13 cellular contexts compared by ENCODE assay signal in genomic region chr1:109438798-109439297, GRCh38. TPM values are rescaled to one million over a fixed set of nuclear protein-coding genes. Genes with fewer than 3 reads are reported as not detected.
A peak's percentile ranks its signal among the peaks of the same experiment; 100 is the strongest.
DNase-seq lines count a peak whose midpoint lies in the region; ATAC-seq and TF ChIP-seq lines count a peak whose summit lies in the region.
"Had no signal": no experiment of that assay in that cellular context is flagged by ENCODE, and none has a peak within 500 bp of the region (broad histone marks: within the 10 kb centered on the region; RNA-seq: fewer than 3 reads in every experiment).

No MANE protein-coding gene starts in this region.

- peak overlapping the region in 6 of 12 donors; percentile 24 to 61 (median 51) for H3K27ac ChIP-seq in heart left ventricle

- no peak for TF ChIP-seq POLR2A in heart left ventricle (IDR thresholded peaks at IDR 0.05)

- no peaks in the 10 kb centered on the region for H3K36me3 Mint-ChIP-seq in activated T-helper 2 cell treated with anti-CD3 and anti-CD28 coated beads, Interferon-gamma antibody, Interleukin-2, Interleukin-4, amounts not matched to agents 10 μg/mL and 5 μg/mL and 100 μg/mL, durations not matched to agents 14 hours and 24 hours and 36 hours (ENCODE audit: low read depth)
- H3K36me3 Mint-ChIP-seq: CD4-positive, CD25-positive, alpha-beta regulatory T cell had no signal

- WGBS in heart left ventricle, 4 donors, result 63 to 72% (median 68%) methylated on average over 3 of the region's 3 CpGs

- H3K27me3 ChIP-seq in heart left ventricle, result peaks cover 0 to 16% (median 0%) of the 10 kb centered on the region in 9 donors

- DNase-seq in heart left ventricle, result peak in 4 of 5 donors; percentile 30 to 49 (median 36)
- no peak for DNase-seq in cardiac septum (ENCODE audit: low spot score)
- DNase-seq in fibroblast of peridontal ligament (ENCODE audit: extremely low read depth), result peak; percentile 94
- DNase-seq in stimulated activated naive CD8-positive, alpha-beta T cell treated with anti-CD3 and anti-CD28 coated beads, Interleukin-15, amount 100 ng/mL, for 72 hours, result no peak
- DNase-seq in NCI-H1092 treated with DMSO at 0.1 percent for 48 hours (lab: John Stamatoyannopoulos, UW), result no peak
- no peak for DNase-seq in stimulated activated naive CD4-positive, alpha-beta T cell (lab: John Stamatoyannopoulos, UW)
- DNase-seq in activated T-helper 2 cell treated with anti-CD3 and anti-CD28 coated beads, Interferon-gamma antibody, Interleukin-2, Interleukin-4, amounts not matched to agents 10 μg/mL and 5 μg/mL and 100 μg/mL, durations not matched to agents 14 hours and 24 hours and 36 hours (ENCODE audit: low spot score), result no peak
- DNase-seq: midbrain; NCI-H524; stimulated activated CD4-positive, alpha-beta T cell treated with anti-CD3 and anti-CD28 coated beads, Interleukin-4, amount 100 ng/mL, for 4 hours had no signal

- no peaks in the 10 kb centered on the region for H3K4me1 Mint-ChIP-seq in stimulated activated naive CD8-positive, alpha-beta T cell treated with anti-CD3 and anti-CD28 coated beads, Interleukin-15, amount 100 ng/mL, for 72 hours
- H3K4me1 Mint-ChIP-seq in activated T-helper 2 cell treated with anti-CD3 and anti-CD28 coated beads, Interferon-gamma antibody, Interleukin-2, Interleukin-4, amounts not matched to agents 10 μg/mL and 5 μg/mL and 100 μg/mL, durations not matched to agents 14 hours and 24 hours and 36 hours (ENCODE audit: low read depth), result no peaks in the 10 kb centered on the region
- H3K4me1 Mint-ChIP-seq: CD4-positive, CD25-positive, alpha-beta regulatory T cell had no signal

- intact Hi-C loops in heart left ventricle (cut with DNase I) (no loop called here), cardiac septum (cut with DNase I) (no loop called here)
- intact Hi-C loops in activated T-helper 2 cell treated with anti-CD3 and anti-CD28 coated beads, Interferon-gamma antibody, Interleukin-2, Interleukin-4, amounts not matched to agents 10 μg/mL and 5 μg/mL and 100 μg/mL, durations not matched to agents 14 hours and 24 hours and 36 hours (cut with micrococcal nuclease), result no loop called here

- H3K27ac Mint-ChIP-seq in stimulated activated naive CD8-positive, alpha-beta T cell treated with anti-CD3 and anti-CD28 coated beads, Interleukin-15, amount 100 ng/mL, for 72 hours, result no peak overlapping the region
- no peak overlapping the region for H3K27ac Mint-ChIP-seq in activated T-helper 2 cell treated with anti-CD3 and anti-CD28 coated beads, Interferon-gamma antibody, Interleukin-2, Interleukin-4, amounts not matched to agents 10 μg/mL and 5 μg/mL and 100 μg/mL, durations not matched to agents 14 hours and 24 hours and 36 hours
- H3K27ac Mint-ChIP-seq: CD4-positive, CD25-positive, alpha-beta regulatory T cell; dendritic cell treated with granulocyte-macrophage colony-stimulating factor and Interleukin-4, amounts not matched to agents 40 ng/mL and 50 ng/mL, for 4 days had no signal

- no peaks in the 10 kb centered on the region for H3K9me3 ChIP-seq in heart left ventricle

- no peaks in the 10 kb centered on the region for H3K9me3 Mint-ChIP-seq in stimulated activated naive CD8-positive, alpha-beta T cell treated with anti-CD3 and anti-CD28 coated beads, Interleukin-15, amount 100 ng/mL, for 72 hours
- no peaks in the 10 kb centered on the region for H3K9me3 Mint-ChIP-seq in activated T-helper 2 cell treated with anti-CD3 and anti-CD28 coated beads, Interferon-gamma antibody, Interleukin-2, Interleukin-4, amounts not matched to agents 10 μg/mL and 5 μg/mL and 100 μg/mL, durations not matched to agents 14 hours and 24 hours and 36 hours
- H3K9me3 Mint-ChIP-seq: dendritic cell treated with granulocyte-macrophage colony-stimulating factor and Interleukin-4, amounts not matched to agents 40 ng/mL and 50 ng/mL, for 4 days had no signal

- TF ChIP-seq CTCF in heart left ventricle (IDR thresholded peaks at IDR 0.05), result no peak

- peak in 3 of 4 donors; percentile 77 to 87 (median 79) for ATAC-seq in heart left ventricle
- peak; percentile 53 for ATAC-seq in stimulated activated naive CD8-positive, alpha-beta T cell treated with anti-CD3 and anti-CD28 coated beads, Interleukin-15, amount 100 ng/mL, for 72 hours

- no peaks in the 10 kb centered on the region for H3K36me3 ChIP-seq in heart left ventricle

- H3K4me3 Mint-ChIP-seq in stimulated activated naive CD8-positive, alpha-beta T cell treated with anti-CD3 and anti-CD28 coated beads, Interleukin-15, amount 100 ng/mL, for 72 hours, result no peak overlapping the region
- H3K4me3 Mint-ChIP-seq in activated T-helper 2 cell treated with anti-CD3 and anti-CD28 coated beads, Interferon-gamma antibody, Interleukin-2, Interleukin-4, amounts not matched to agents 10 μg/mL and 5 μg/mL and 100 μg/mL, durations not matched to agents 14 hours and 24 hours and 36 hours (ENCODE audit: low read depth), result no peak overlapping the region
- H3K4me3 Mint-ChIP-seq: CD4-positive, CD25-positive, alpha-beta regulatory T cell; dendritic cell treated with granulocyte-macrophage colony-stimulating factor and Interleukin-4, amounts not matched to agents 40 ng/mL and 50 ng/mL, for 4 days had no signal

- H3K4me3 ChIP-seq in heart left ventricle, result no peak overlapping the region

- H3K27me3 Mint-ChIP-seq in stimulated activated naive CD8-positive, alpha-beta T cell treated with anti-CD3 and anti-CD28 coated beads, Interleukin-15, amount 100 ng/mL, for 72 hours, result no peaks in the 10 kb centered on the region
- no peaks in the 10 kb centered on the region for H3K27me3 Mint-ChIP-seq in activated T-helper 2 cell treated with anti-CD3 and anti-CD28 coated beads, Interferon-gamma antibody, Interleukin-2, Interleukin-4, amounts not matched to agents 10 μg/mL and 5 μg/mL and 100 μg/mL, durations not matched to agents 14 hours and 24 hours and 36 hours (ENCODE audit: low read depth)

- peaks cover 0 to 8% (median 0%) of the 10 kb centered on the region in 12 donors for H3K4me1 ChIP-seq in heart left ventricle

TF ChIP-seq in PFSK-1, 5 proteins besides CTCF, POLR2A, EP300 and RAD21 (continues in another document):
- TF ChIP-seq TAF1 (IDR thresholded peaks at IDR 0.05; ENCODE audit: borderline replicate concordance, insufficient read depth, low read length), result peak; percentile 29; the same call in 1 of the 2 replicates

RNA-seq across cellular contexts. Expression of gene PSMA5, which starts 12.6 kb away (rescaled TPM):
- total RNA-seq in heart left ventricle (10 to 100 TPM; 24.3 to 74.9 (median 61.0) TPM), cardiac septum (60.7 TPM)
- 10 to 100 TPM; 31.5 to 94.7 TPM for polyA plus RNA-seq in heart left ventricle
- polyA plus RNA-seq in PFSK-1 (2012; ENCODE audit: insufficient read length, low read depth), result 141 TPM
- 257 and 281 TPM in 2 replicates for total RNA-seq in activated T-helper 2 cell treated with anti-CD3 and anti-CD28 coated beads, Interferon-gamma antibody, Interleukin-2, Interleukin-4, amounts not matched to agents 10 μg/mL and 5 μg/mL and 100 μg/mL, durations not matched to agents 14 hours and 24 hours and 36 hours

RNA-seq across cellular contexts. Expression of gene SYPL2, which starts 27.5 kb away (rescaled TPM):
- total RNA-seq in heart left ventricle (10 to 100 TPM; 11.3 to 39.7 (median 25.4) TPM), cardiac septum (28.9 TPM)
- polyA plus RNA-seq in heart left ventricle, result 10 to 100 TPM; 14.7 to 36.3 TPM
- 0.10 TPM for polyA plus RNA-seq in PFSK-1 (2012; ENCODE audit: insufficient read length, low read depth)
- 0.11 TPM in 1 of 2 replicates, not detected in the other for total RNA-seq in activated T-helper 2 cell treated with anti-CD3 and anti-CD28 coated beads, Interferon-gamma antibody, Interleukin-2, Interleukin-4, amounts not matched to agents 10 μg/mL and 5 μg/mL and 100 μg/mL, durations not matched to agents 14 hours and 24 hours and 36 hours
- total RNA-seq: CD4-positive, CD25-positive, alpha-beta regulatory T cell had no signal
- polyA plus RNA-seq: CD4-positive, CD25-positive, alpha-beta regulatory T cell had no signal

RNA-seq across cellular contexts. Expression of gene SORT1, which starts 41.1 kb away (rescaled TPM):
- 100 to 1,000 TPM in 7 of 9 donors, 10 to 100 TPM in 2; 75.5 to 346 (median 165) TPM for total RNA-seq in heart left ventricle
- 100 to 1,000 TPM in 1 of 2 donors, 10 to 100 TPM in 1; 36.9 to 133 TPM for polyA plus RNA-seq in heart left ventricle
- total RNA-seq in cardiac septum, result 184 TPM
- polyA plus RNA-seq in PFSK-1 (2012; ENCODE audit: insufficient read length, low read depth), result 6.4 TPM
- total RNA-seq in activated T-helper 2 cell treated with anti-CD3 and anti-CD28 coated beads, Interferon-gamma antibody, Interleukin-2, Interleukin-4, amounts not matched to agents 10 μg/mL and 5 μg/mL and 100 μg/mL, durations not matched to agents 14 hours and 24 hours and 36 hours, result 1.1 and 1.9 TPM in 2 replicates
- polyA plus RNA-seq: CD4-positive, CD25-positive, alpha-beta regulatory T cell had no signal

RNA-seq across cellular contexts. Expression of gene ATXN7L2, which starts 44.9 kb away (rescaled TPM):
- 1 to 10 TPM; 1.2 to 2.8 (median 2.1) TPM for total RNA-seq in heart left ventricle
- polyA plus RNA-seq in heart left ventricle, result 1 to 10 TPM; 2.0 to 3.8 TPM
- total RNA-seq in cardiac septum, result 3.8 TPM
- polyA plus RNA-seq in PFSK-1 (2012; ENCODE audit: insufficient read length, low read depth), result 11.5 TPM
- total RNA-seq in activated T-helper 2 cell treated with anti-CD3 and anti-CD28 coated beads, Interferon-gamma antibody, Interleukin-2, Interleukin-4, amounts not matched to agents 10 μg/mL and 5 μg/mL and 100 μg/mL, durations not matched to agents 14 hours and 24 hours and 36 hours, result 11.9 and 12.9 TPM in 2 replicates

RNA-seq across cellular contexts. Expression of gene CYB561D1, which starts 55.0 kb away (rescaled TPM):
- total RNA-seq in heart left ventricle (1 to 10 TPM; 3.4 to 8.4 (median 5.1) TPM), cardiac septum (5.5 TPM)
- 1 to 10 TPM; 2.1 to 8.1 TPM for polyA plus RNA-seq in heart left ventricle
- 6.2 TPM for polyA plus RNA-seq in PFSK-1 (2012; ENCODE audit: insufficient read length, low read depth)
- 11.1 and 13.6 TPM in 2 replicates for total RNA-seq in activated T-helper 2 cell treated with anti-CD3 and anti-CD28 coated beads, Interferon-gamma antibody, Interleukin-2, Interleukin-4, amounts not matched to agents 10 μg/mL and 5 μg/mL and 100 μg/mL, durations not matched to agents 14 hours and 24 hours and 36 hours

Comparison
In these comparisons a context has a peak if more than half of its experiments do, and no peak if none do; other contexts are left out.
1. DNase-seq: peak in heart left ventricle (4 of 5) and fibroblast of peridontal ligament (single experiment); none in cardiac septum (single experiment), stimulated activated naive CD8-positive, alpha-beta T cell treated with anti-CD3 and anti-CD28 coated beads, Interleukin-15, amount 100 ng/mL, for 72 hours (0 of 2), NCI-H1092 treated with DMSO at 0.1 percent for 48 hours (single experiment), stimulated activated naive CD4-positive, alpha-beta T cell (0 of 6) and activated T-helper 2 cell treated with anti-CD3 and anti-CD28 coated beads, Interferon-gamma antibody, Interleukin-2, Interleukin-4, amounts not matched to agents 10 μg/mL and 5 μg/mL and 100 μg/mL, durations not matched to agents 14 hours and 24 hours and 36 hours (single experiment).
2. RNA of gene SYPL2, which starts 27.5 kb away (total RNA-seq): 28.9 TPM in cardiac septum (single experiment) and 11.3 to 39.7 TPM in heart left ventricle; 0.11 TPM in activated T-helper 2 cell treated with anti-CD3 and anti-CD28 coated beads, Interferon-gamma antibody, Interleukin-2, Interleukin-4, amounts not matched to agents 10 μg/mL and 5 μg/mL and 100 μg/mL, durations not matched to agents 14 hours and 24 hours and 36 hours; every median in the first group is over 10 times any median in the second.
3. RNA of gene SORT1, which starts 41.1 kb away (total RNA-seq): 184 TPM in cardiac septum (single experiment) and 75.5 to 346 TPM in heart left ventricle; 1.1 to 1.9 TPM in activated T-helper 2 cell treated with anti-CD3 and anti-CD28 coated beads, Interferon-gamma antibody, Interleukin-2, Interleukin-4, amounts not matched to agents 10 μg/mL and 5 μg/mL and 100 μg/mL, durations not matched to agents 14 hours and 24 hours and 36 hours; every median in the first group is over 10 times any median in the second.